ENCODE assay signal across 9 cellular contexts in genomic region chrX:3518870-3519269, GRCh38.
DNase-seq lines count a peak whose midpoint lies in the region; ATAC-seq and TF ChIP-seq lines count a peak whose summit lies in the region.
"Had no signal": no experiment of that assay in that cellular context is flagged by ENCODE, and none has a peak within 500 bp of the region (broad histone marks: within the 10 kb centered on the region; RNA-seq: fewer than 3 reads in every experiment).

No MANE protein-coding gene starts in this region.

- no peaks in the 10 kb centered on the region for H3K4me1 ChIP-seq in left lung

- in situ Hi-C loops in brain microvascular endothelial cell (cut with HindIII; ENCODE audit: low pct_ligation_motif_present, low sequenced_read_pairs): no loop called here

- H3K4me3 ChIP-seq in AG04450 (ENCODE audit: low read depth, low read length): no peak overlapping the region
- no peak overlapping the region for H3K4me3 ChIP-seq in brain microvascular endothelial cell (ENCODE audit: low read depth, low read length)
- no peak overlapping the region for H3K4me3 ChIP-seq in left lung

- POLR2A ChIA-PET in AG04450 (lab: Yijun Ruan, JAX): interaction anchor here (0.8 kb wide), 1 partner anchor 30 kb away, joined by 4 read pairs; no protein-coding TSS in a partner anchor

- peak; percentile 31 for ATAC-seq in left lung

- CTCF ChIA-PET in AG04450 (lab: Charles Lee): no interaction called here

- H3K9me3 ChIP-seq in AG04450 (ENCODE audit: control insufficient read depth, insufficient read depth, low read length) (no peaks in the 10 kb centered on the region), left lung (no peaks in the 10 kb centered on the region)

- intact Hi-C loops in left lung (cut with DNase I): no loop called here

- H3K36me3 ChIP-seq in brain microvascular endothelial cell (replicated peaks): no peaks in the 10 kb centered on the region
- H3K36me3 ChIP-seq in left lung: no peaks in the 10 kb centered on the region

- H3K27ac ChIP-seq in AG04450 (ENCODE audit: low read depth, low read length) (peak overlapping the region; percentile 86), brain microvascular endothelial cell (peak overlapping the region; percentile 45), left lung (no peak overlapping the region)

- no peak for TF ChIP-seq CTCF in AG04450 (IDR thresholded peaks at IDR 0.05; ENCODE audit: low read depth, low read length)
- no peak for TF ChIP-seq CTCF in brain microvascular endothelial cell (IDR thresholded peaks at IDR 0.05; ENCODE audit: low read depth, low read length, missing control alignments)
- TF ChIP-seq CTCF in left lung (IDR thresholded peaks at IDR 0.05): no peak
- TF ChIP-seq CTCF in GM20000 (IDR thresholded peaks at IDR 0.05; ENCODE audit: extremely low read depth, missing control alignments): no peak

- H3K27me3 ChIP-seq in AG04450 (ENCODE audit: control insufficient read depth, insufficient read depth, low read length) (no peaks in the 10 kb centered on the region), brain microvascular endothelial cell (replicated peaks) (no peaks in the 10 kb centered on the region), left lung (no peaks in the 10 kb centered on the region)

- DNase-seq in AG04450 (ENCODE audit: low read depth, low spot score) (peak; percentile 78), M059J (ENCODE audit: low read depth) (peak; percentile 98), brain microvascular endothelial cell (peak; percentile 92), left lung (peak in 1 of 2 donors; percentile 34), DMS 273 treated with DMSO at 0.1 percent for 48 hours (lab: John Stamatoyannopoulos, UW) (no peak), GM20000 (ENCODE audit: low spot score) (no peak), NCI-H526 treated with DMSO at 0.1 percent for 48 hours (lab: John Stamatoyannopoulos, UW) (no peak), middle frontal gyrus (ENCODE audit: extremely low spot score, low spot score) (no peak)
- DNase-seq: CD4-positive, CD25-positive, alpha-beta regulatory T cell had no signal

Comparison
In these comparisons a context has a peak if more than half of its experiments do, and no peak if none do; other contexts are left out.
1. DNase-seq: peak in AG04450 (single experiment), M059J (single experiment) and brain microvascular endothelial cell (single experiment); none in DMS 273 treated with DMSO at 0.1 percent for 48 hours (single experiment), GM20000 (single experiment), NCI-H526 treated with DMSO at 0.1 percent for 48 hours (single experiment) and middle frontal gyrus (single experiment).
2. H3K27ac ChIP-seq: peak in AG04450 (single experiment) and brain microvascular endothelial cell (single experiment); none in left lung (0 of 2).